ENCODE assay signal across 13 cellular contexts in the genomic region with DNA sequence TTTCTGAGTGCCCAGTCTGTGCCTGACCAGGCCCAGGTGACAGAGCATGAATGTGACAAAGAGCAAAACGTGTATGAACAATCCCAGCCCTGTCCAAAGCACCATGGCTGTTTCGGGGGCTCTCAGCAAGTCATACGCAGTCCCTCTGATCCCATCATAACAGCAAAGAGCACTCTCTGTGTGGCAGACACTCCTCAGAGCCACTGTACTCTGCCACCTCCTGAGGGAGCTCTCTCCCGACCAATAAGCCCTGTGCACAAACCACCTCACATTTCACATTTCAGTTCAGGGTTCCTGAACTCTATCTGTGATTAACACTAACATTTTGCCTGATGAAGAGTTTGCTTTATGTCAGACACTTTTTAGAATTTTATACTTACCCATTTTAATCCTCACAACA. TPM values are rescaled to one million over a fixed set of nuclear protein-coding genes. Genes with fewer than 3 reads are reported as not detected.
A peak's percentile ranks its signal among the peaks of the same experiment; 100 is the strongest.
DNase-seq lines count a peak whose midpoint lies in the region; TF ChIP-seq lines count a peak whose summit lies in the region.
"Had no signal": no experiment of that assay in that cellular context is flagged by ENCODE, and none has a peak within 500 bp of the region (broad histone marks: within the 10 kb centered on the region; RNA-seq: fewer than 3 reads in every experiment).

No MANE protein-coding gene starts in this region.

- peak; percentile 21 for DNase-seq in activated naive CD4-positive, alpha-beta T cell treated with anti-CD3 and anti-CD28 coated beads, Interleukin-2, amount 10 ng/mL, durations not matched to agents 7 days and 5 days
- no peak for DNase-seq in activated naive CD4-positive, alpha-beta T cell treated with anti-CD3 and anti-CD28 coated beads, Interleukin-2, amount 50 U/mL, for 16 hours
- DNase-seq in Kasumi-1 (lab: John Stamatoyannopoulos, UW) (peak; percentile 9 to 55), dorsolateral prefrontal cortex (peak in 2 of 10 donors; percentile 28 to 50), putamen (ENCODE audit: low spot score) (peak; percentile 47), NOMO-1 (lab: John Stamatoyannopoulos, UW; ENCODE audit: unreplicated experiment in 2 of 2) (no peak), activated gamma-delta T cell treated with Interleukin-2 at 50 U/mL for 16 hours (no peak)
- no peak for DNase-seq in activated CD4-positive, alpha-beta T cell treated with anti-CD3 and anti-CD28 coated beads for 4 hours
- DNase-seq: NCI-H774 had no signal

- intact Hi-C loops in dorsolateral prefrontal cortex (cut with DNase I), result no loop called here

- H3K4me3 Mint-ChIP-seq in activated naive CD4-positive, alpha-beta T cell treated with anti-CD3 and anti-CD28 coated beads, Interleukin-2, amount 10 ng/mL, durations not matched to agents 7 days and 5 days, result no peak overlapping the region

- TF ChIP-seq CTCF in dorsolateral prefrontal cortex (IDR thresholded peaks at IDR 0.05 in 54 of 56, conservative IDR thresholded peaks at IDR 0.05 in 2 of 56; ENCODE audit: low read depth in 1 of 56, partially characterized antibody in 56 of 56), result peak in 37 of 56 donors; percentile 10 to 70 (median 40)

- peak overlapping the region in 1 of 59 donors; percentile 13 for H3K4me3 ChIP-seq in dorsolateral prefrontal cortex
- H3K4me3 ChIP-seq: BLaER1 had no signal

- H3K27me3 Mint-ChIP-seq in activated naive CD4-positive, alpha-beta T cell treated with anti-CD3 and anti-CD28 coated beads, Interleukin-2, amount 10 ng/mL, durations not matched to agents 7 days and 5 days, result no peaks in the 10 kb centered on the region

- peaks cover 71% of the 10 kb centered on the region for H3K4me1 Mint-ChIP-seq in activated naive CD4-positive, alpha-beta T cell treated with anti-CD3 and anti-CD28 coated beads, Interleukin-2, amount 10 ng/mL, durations not matched to agents 7 days and 5 days

- H3K27ac ChIP-seq in dorsolateral prefrontal cortex, result peak overlapping the region in 44 of 59 donors; percentile 0 to 78 (median 51)
- H3K27ac ChIP-seq: BLaER1 had no signal

- H3K9me3 Mint-ChIP-seq in activated naive CD4-positive, alpha-beta T cell treated with anti-CD3 and anti-CD28 coated beads, Interleukin-2, amount 10 ng/mL, durations not matched to agents 7 days and 5 days, result no peaks in the 10 kb centered on the region

- H3K27ac Mint-ChIP-seq in activated naive CD4-positive, alpha-beta T cell treated with anti-CD3 and anti-CD28 coated beads, Interleukin-2, amount 10 ng/mL, durations not matched to agents 7 days and 5 days, result peak overlapping the region; percentile 49

- peaks cover 18% of the 10 kb centered on the region for H3K36me3 Mint-ChIP-seq in activated naive CD4-positive, alpha-beta T cell treated with anti-CD3 and anti-CD28 coated beads, Interleukin-2, amount 10 ng/mL, durations not matched to agents 7 days and 5 days

- H3K27me3 ChIP-seq in dorsolateral prefrontal cortex, result no peaks in the 10 kb centered on the region
- H3K27me3 ChIP-seq: BLaER1 had no signal

- CTCF ChIA-PET in activated naive CD4-positive, alpha-beta T cell treated with anti-CD3 and anti-CD28 coated beads, Interleukin-2, amount 10 ng/mL, durations not matched to agents 7 days and 5 days (lab: Charles Lee), result no interaction called here

RNA-seq across cellular contexts. Expression of gene DGCR2, which starts 6.6 kb away (rescaled TPM):
- total RNA-seq in dorsolateral prefrontal cortex, result 100 to 1,000 TPM in 35 of 120 experiments, 10 to 100 TPM in 85; 71.8 to 123 (median 94.1) TPM

RNA-seq across cellular contexts. Expression of gene TSSK2, which starts 15.5 kb away (rescaled TPM):
- under 1 TPM in 4 of 120 experiments, not detected in 116; 0.21 to 0.34 (median 0.25) TPM for total RNA-seq in dorsolateral prefrontal cortex
- total RNA-seq: kidney epithelial cell, M059J, pulmonary artery endothelial cell had no signal

RNA-seq across cellular contexts. Expression of gene ESS2, which starts 28.8 kb away (rescaled TPM):
- 10 to 100 TPM; 14.5 to 25.7 (median 19.3) TPM for total RNA-seq in dorsolateral prefrontal cortex

RNA-seq across cellular contexts. Expression of gene GSC2, which starts 34.5 kb away (rescaled TPM):
- total RNA-seq in dorsolateral prefrontal cortex, result under 1 TPM in 1 of 120 experiments, not detected in 119; 0.72 TPM
- total RNA-seq: kidney epithelial cell, M059J had no signal

Comparison
In these comparisons a context has a peak if more than half of its experiments do, and no peak if none do; other contexts are left out.
1. DNase-seq: peak in activated naive CD4-positive, alpha-beta T cell treated with anti-CD3 and anti-CD28 coated beads, Interleukin-2, amount 10 ng/mL, durations not matched to agents 7 days and 5 days (single experiment), Kasumi-1 (2 of 2) and putamen (single experiment); none in activated naive CD4-positive, alpha-beta T cell treated with anti-CD3 and anti-CD28 coated beads, Interleukin-2, amount 50 U/mL, for 16 hours (single experiment), NOMO-1 (0 of 2), activated CD4-positive, alpha-beta T cell treated with anti-CD3 and anti-CD28 coated beads for 4 hours (0 of 2) and activated gamma-delta T cell treated with Interleukin-2 at 50 U/mL for 16 hours (single experiment).